ENCODE assay signal across 15 cellular contexts in the genomic region with DNA sequence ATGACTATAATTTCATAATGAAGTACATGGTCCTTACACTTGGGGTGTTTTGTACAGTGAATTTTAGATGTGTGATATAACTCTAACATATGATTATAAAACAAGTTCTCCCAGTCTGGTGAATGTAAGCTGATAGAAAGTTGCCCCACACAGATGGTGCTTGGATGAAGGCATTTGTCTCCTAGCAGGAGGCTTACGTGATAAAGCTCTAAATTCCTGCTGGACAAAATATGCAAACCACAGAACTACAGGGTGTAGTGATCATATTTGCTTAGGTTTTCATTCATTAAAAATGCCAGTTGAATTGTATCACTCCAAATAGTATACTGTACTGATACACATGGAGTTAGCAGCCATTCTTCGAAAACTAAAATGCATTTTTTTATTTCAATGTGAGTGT.
"Had no signal": no experiment of that assay in that cellular context is flagged by ENCODE, and none has a peak within 500 bp of the region (broad histone marks: within the 10 kb centered on the region; RNA-seq: fewer than 3 reads in every experiment).

No MANE protein-coding gene starts in this region.

- H3K27ac ChIP-seq: body of pancreas, heart right ventricle, parathyroid adenoma, tibial artery, VCaP had no signal

- H3K4me1 ChIP-seq: body of pancreas, heart right ventricle, tibial artery had no signal

- H3K9me3 ChIP-seq: body of pancreas, heart right ventricle, tibial artery had no signal

- DNase-seq: activated CD4-positive, alpha-beta T cell treated with anti-CD3 and anti-CD28 coated beads, Interleukin-2, amount 50 U/mL, for 48 hours; activated gamma-delta T cell; body of pancreas; caudate nucleus; erythroblast; foreskin melanocyte; heart right ventricle; natural killer cell; stimulated activated CD4-positive, alpha-beta T cell treated with anti-CD3 and anti-CD28 coated beads, Interleukin-2, amount 100 ng/mL, for 24 hours; stimulated activated naive CD8-positive, alpha-beta T cell treated with anti-CD3 and anti-CD28 coated beads, Interleukin-15, Interleukin-2, amounts not matched to agents 100 U/mL and 50 U/mL, for 24 hours; substantia nigra; T-helper 17 cell; tibial artery had no signal

- H3K4me3 ChIP-seq: body of pancreas, heart right ventricle, tibial artery had no signal

- H3K27me3 ChIP-seq: body of pancreas had no signal

- H3K36me3 ChIP-seq: heart right ventricle, tibial artery had no signal
